In the genomic region with DNA sequence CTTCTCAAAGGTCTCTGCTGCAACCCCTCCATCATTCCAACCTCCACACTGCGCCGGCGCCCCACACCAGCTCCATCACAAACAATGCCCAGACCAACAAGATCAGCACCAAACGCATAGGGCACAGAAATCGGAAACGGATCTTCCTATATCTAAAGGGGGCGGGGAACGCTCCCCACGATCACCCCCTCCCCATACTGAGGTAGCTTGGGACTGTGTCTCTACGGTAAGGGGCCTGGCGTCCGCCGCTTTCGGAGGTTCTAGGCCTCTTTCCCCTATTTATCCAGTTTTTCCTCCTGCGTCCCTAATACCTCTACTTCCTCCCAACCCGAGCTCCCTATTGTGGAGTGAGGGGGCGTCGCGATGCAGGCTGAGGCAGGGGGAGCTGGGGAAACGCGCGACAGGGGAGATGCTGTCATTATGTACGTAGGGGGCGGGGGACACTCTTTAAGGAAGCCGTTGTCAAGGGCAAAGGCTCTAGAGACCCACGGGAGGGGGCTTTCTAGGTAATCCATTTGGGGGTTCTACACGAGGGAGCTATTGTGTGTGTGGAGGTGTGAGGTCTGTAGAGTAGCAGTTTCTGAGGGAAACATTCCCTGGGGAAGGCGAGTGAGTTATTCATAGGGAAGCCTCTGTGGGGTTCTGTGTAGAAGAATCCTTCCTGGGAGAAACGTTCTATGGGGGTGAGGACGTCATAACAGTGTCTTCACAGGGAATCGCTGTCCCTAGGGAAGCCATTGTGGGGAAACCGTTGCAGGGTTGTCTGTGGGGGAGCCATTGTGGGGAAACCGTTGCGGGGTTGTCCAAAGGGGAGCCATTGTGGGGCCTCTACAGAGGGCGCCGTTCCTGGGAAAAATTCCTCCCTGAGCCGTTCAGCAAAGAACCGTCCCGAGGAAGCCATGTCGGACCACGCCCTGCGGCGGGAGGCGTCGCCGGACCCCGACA, we compare ENCODE assay signal across 8 cellular contexts. TPM values are rescaled to one million over a fixed set of nuclear protein-coding genes. Genes with fewer than 3 reads are reported as not detected.
DNase-seq lines count a peak whose midpoint lies in the region; ATAC-seq and TF ChIP-seq lines count a peak whose summit lies in the region.

No MANE protein-coding gene starts in this region.

- POLR2A ChIA-PET in activated CD4-positive, alpha-beta T cell treated with anti-CD3 and anti-CD28 coated beads for 36 hours (lab: Charles Lee) = no interaction called here
- POLR2A ChIA-PET in OCI-LY7 (lab: Charles Lee) = no interaction called here

- BruUV-seq in OCI-LY7 (replicated peaks; lab: Mats Ljungman, UMichigan) = no TSS peak

- no peak for TF ChIP-seq CTCF in gastroesophageal sphincter (IDR thresholded peaks at IDR 0.05)
- TF ChIP-seq CTCF in nephron (IDR thresholded peaks at IDR 0.05; ENCODE audit: unreplicated experiment in 3 of 3) = no peak
- TF ChIP-seq CTCF in OCI-LY7 (conservative IDR thresholded peaks at IDR 0.05; ENCODE audit: low read length) = no peak

- CTCF ChIA-PET in activated CD4-positive, alpha-beta T cell treated with anti-CD3 and anti-CD28 coated beads for 36 hours (lab: Charles Lee) = interaction anchor here (0.6 to 1.0 kb wide), 6 partner anchors 9 to 692 kb away, joined by 3 to 5 read pairs (median 3); no protein-coding TSS in a partner anchor
- CTCF ChIA-PET in OCI-LY7 (lab: Charles Lee; ENCODE audit: unreplicated experiment) = no interaction called here

- peak overlapping the region; percentile 83 for H3K4me3 Mint-ChIP-seq in activated CD4-positive, alpha-beta T cell treated with anti-CD3 and anti-CD28 coated beads for 36 hours
- peak overlapping the region; percentile 99 for H3K4me3 Mint-ChIP-seq in activated T-helper 17 cell treated with anti-CD3 and anti-CD28 coated beads, Interleukin-2, amount 50 U/mL, for 72 hours
- peak overlapping the region; percentile 89 to 91 (median 91) for H3K4me3 Mint-ChIP-seq in nephron

- peaks cover 32% of the 10 kb centered on the region for H3K4me1 Mint-ChIP-seq in activated CD4-positive, alpha-beta T cell treated with anti-CD3 and anti-CD28 coated beads for 36 hours
- H3K4me1 Mint-ChIP-seq in activated T-helper 17 cell treated with anti-CD3 and anti-CD28 coated beads, Interleukin-2, amount 50 U/mL, for 72 hours = peaks cover 22% of the 10 kb centered on the region
- H3K4me1 Mint-ChIP-seq in nephron = peaks cover 22% of the 10 kb centered on the region

- no peaks in the 10 kb centered on the region for H3K9me3 Mint-ChIP-seq in activated CD4-positive, alpha-beta T cell treated with anti-CD3 and anti-CD28 coated beads for 36 hours (ENCODE audit: low read depth)
- no peaks in the 10 kb centered on the region for H3K9me3 Mint-ChIP-seq in activated T-helper 17 cell treated with anti-CD3 and anti-CD28 coated beads, Interleukin-2, amount 50 U/mL, for 72 hours
- H3K9me3 Mint-ChIP-seq in nephron = peaks cover 3% of the 10 kb centered on the region

- DNase-seq in activated CD4-positive, alpha-beta T cell treated with anti-CD3 and anti-CD28 coated beads for 36 hours = peak; percentile 32
- DNase-seq in activated CD4-positive, alpha-beta T cell treated with anti-CD3 and anti-CD28 coated beads for 1 hour = no peak
- peak; percentile 37 for DNase-seq in NCI-H1694 (lab: John Stamatoyannopoulos, UW)
- no peak for DNase-seq in OCI-LY7 (ENCODE audit: low spot score)
- DNase-seq in GM19238 (ENCODE audit: insufficient read length, low spot score) = no peak

- H2AFZ ChIP-seq in OCI-LY7 (ENCODE audit: low read length) = no peak overlapping the region

- H3K27me3 ChIP-seq in gastroesophageal sphincter = no peaks in the 10 kb centered on the region

- H3K27me3 Mint-ChIP-seq in activated CD4-positive, alpha-beta T cell treated with anti-CD3 and anti-CD28 coated beads for 36 hours = peaks cover 3% of the 10 kb centered on the region
- no peaks in the 10 kb centered on the region for H3K27me3 Mint-ChIP-seq in activated T-helper 17 cell treated with anti-CD3 and anti-CD28 coated beads, Interleukin-2, amount 50 U/mL, for 72 hours
- H3K27me3 Mint-ChIP-seq in nephron (ENCODE audit: low read depth) = peaks cover 3% of the 10 kb centered on the region

- no peak for TF ChIP-seq POLR2A in gastroesophageal sphincter (IDR thresholded peaks at IDR 0.05)

- ATAC-seq in activated CD4-positive, alpha-beta T cell treated with anti-CD3 and anti-CD28 coated beads for 36 hours = no peak
- ATAC-seq in activated T-helper 17 cell treated with anti-CD3 and anti-CD28 coated beads, Interleukin-2, amount 50 U/mL, for 72 hours (replicated peaks) = no peak
- ATAC-seq in gastroesophageal sphincter = peak; percentile 40

- intact Hi-C loops in activated CD4-positive, alpha-beta T cell treated with anti-CD3 and anti-CD28 coated beads for 36 hours (cut with DNase I, micrococcal nuclease) = loop anchor here in 1 of 2 experiments (2.0 to 10.0 kb wide), 4 partner anchors 249 to 1942 kb away; partner anchors contain the start of genes FASTKD5, MRPS26, NOP56 and NSFL1C
- intact Hi-C loops in OCI-LY7 (cut with micrococcal nuclease; ENCODE audit: unreplicated experiment) = no loop called here

- H3K9me2 ChIP-seq in OCI-LY7 (ENCODE audit: insufficient read depth, low read length) = no peaks in the 10 kb centered on the region

- peak overlapping the region; percentile 64 for H3K27ac Mint-ChIP-seq in activated CD4-positive, alpha-beta T cell treated with anti-CD3 and anti-CD28 coated beads for 36 hours
- H3K27ac Mint-ChIP-seq in activated T-helper 17 cell treated with anti-CD3 and anti-CD28 coated beads, Interleukin-2, amount 50 U/mL, for 72 hours = peak overlapping the region; percentile 86
- H3K27ac Mint-ChIP-seq in nephron = peak overlapping the region; percentile 79 to 85 (median 84)

- peaks cover 0 to 38% (median 7%) of the 10 kb centered on the region in 3 donors for H3K4me1 ChIP-seq in gastroesophageal sphincter
- no peaks in the 10 kb centered on the region for H3K4me1 ChIP-seq in OCI-LY7 (ENCODE audit: insufficient read depth, low read length, poor library complexity, severe bottlenecking)

- H3K27ac ChIP-seq in gastroesophageal sphincter (peak overlapping the region; percentile 96 to 98 (median 96)), OCI-LY7 (ENCODE audit: low read depth, low read length, poor library complexity, severe bottlenecking) (no peak overlapping the region)

- no peaks in the 10 kb centered on the region for H4K20me1 ChIP-seq in OCI-LY7 (ENCODE audit: insufficient read depth, low read length)

- no peak for TF ChIP-seq EP300 in gastroesophageal sphincter (IDR thresholded peaks at IDR 0.05)

- H3K36me3 ChIP-seq in gastroesophageal sphincter = no peaks in the 10 kb centered on the region
- H3K36me3 ChIP-seq in OCI-LY7 (ENCODE audit: insufficient read depth, low read length) = no peaks in the 10 kb centered on the region

- H3K9me3 ChIP-seq in gastroesophageal sphincter (no peaks in the 10 kb centered on the region), OCI-LY7 (ENCODE audit: low read length) (no peaks in the 10 kb centered on the region)

- no peaks in the 10 kb centered on the region for H3K36me3 Mint-ChIP-seq in activated CD4-positive, alpha-beta T cell treated with anti-CD3 and anti-CD28 coated beads for 36 hours (ENCODE audit: low read depth)
- H3K36me3 Mint-ChIP-seq in activated T-helper 17 cell treated with anti-CD3 and anti-CD28 coated beads, Interleukin-2, amount 50 U/mL, for 72 hours (ENCODE audit: low read depth) = no peaks in the 10 kb centered on the region
- H3K36me3 Mint-ChIP-seq in nephron (ENCODE audit: low read depth) = no peaks in the 10 kb centered on the region

- 0 to 3% methylated on average over 8 to 23 of the region's 47 CpGs for WGBS in gastroesophageal sphincter (ENCODE audit: low coverage in 1 of 2), 2 donors

- H3K4me3 ChIP-seq in gastroesophageal sphincter (peak overlapping the region; percentile 94 to 98), OCI-LY7 (ENCODE audit: low read depth, low read length, poor library complexity, severe bottlenecking) (no peak overlapping the region)

- H3K4me2 ChIP-seq in OCI-LY7 (ENCODE audit: low read length) = no peak overlapping the region; the same call in 1 of the 2 replicates

- H3K79me2 ChIP-seq in OCI-LY7 (ENCODE audit: insufficient read depth, low read depth, low read length) = no peaks in the 10 kb centered on the region

RNA-seq across cellular contexts. Expression of gene DNAAF9, which starts 0.7 kb away (rescaled TPM):
- 1 to 10 TPM; 1.3 to 1.8 TPM for total RNA-seq in activated CD4-positive, alpha-beta T cell treated with anti-CD3 and anti-CD28 coated beads for 36 hours
- total RNA-seq in activated T-helper 17 cell treated with anti-CD3 and anti-CD28 coated beads, Interleukin-2, amount 50 U/mL, for 72 hours = 1 to 10 TPM; 3.0 to 3.3 TPM
- total RNA-seq in gastroesophageal sphincter (10 to 100 TPM; 30.3 to 59.4 (median 35.9) TPM), OCI-LY7 (2022) (0.23 and 0.33 TPM in 2 replicates)
- total RNA-seq in OCI-LY7 (2014; rRNA removed; shearing (Covaris generic)) = not detected in 2 replicates

Comparison
In these comparisons a context has a peak if more than half of its experiments do, and no peak if none do; other contexts are left out.
1. DNase-seq: peak in activated CD4-positive, alpha-beta T cell treated with anti-CD3 and anti-CD28 coated beads for 36 hours (single experiment) and NCI-H1694 (single experiment); none in activated CD4-positive, alpha-beta T cell treated with anti-CD3 and anti-CD28 coated beads for 1 hour (single experiment), OCI-LY7 (single experiment) and GM19238 (single experiment).
2. RNA of gene DNAAF9, which starts 0.7 kb away (total RNA-seq): 30.3 to 59.4 TPM in gastroesophageal sphincter; 3.0 to 3.3 TPM in activated T-helper 17 cell treated with anti-CD3 and anti-CD28 coated beads, Interleukin-2, amount 50 U/mL, for 72 hours, 1.3 to 1.8 TPM in activated CD4-positive, alpha-beta T cell treated with anti-CD3 and anti-CD28 coated beads for 36 hours and 0.23 to 0.33 TPM in OCI-LY7; every median in the first group is over 4 times any median in the second.
3. Peak in every context shown above with its lines, with median percentiles within 50 percentile points of each other: H3K27ac Mint-ChIP-seq and H3K4me3 Mint-ChIP-seq.